In the genomic region with DNA sequence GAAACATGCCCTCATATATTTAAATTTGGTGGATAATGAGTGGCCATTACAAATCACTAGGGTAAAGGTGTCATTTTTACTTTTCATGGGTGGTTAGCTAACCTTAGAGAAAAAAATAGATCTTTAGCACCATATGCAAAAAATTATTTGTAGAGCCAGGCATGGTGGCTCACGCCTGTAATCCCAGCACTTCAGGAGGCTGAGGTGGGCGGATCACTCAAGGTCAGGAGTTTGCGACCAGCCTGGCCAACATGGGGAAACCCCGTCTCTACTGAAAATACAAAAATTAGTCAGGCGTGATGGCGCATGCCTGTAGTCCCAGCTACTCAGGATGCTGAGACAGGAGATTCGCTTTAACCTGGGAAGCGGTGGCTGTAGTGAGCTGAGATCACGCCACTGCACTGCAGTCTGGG, we compare ENCODE assay signal across 15 cellular contexts. TPM values are rescaled to one million over a fixed set of nuclear protein-coding genes. Genes with fewer than 3 reads are reported as not detected.
DNase-seq lines count a peak whose midpoint lies in the region; ATAC-seq and TF ChIP-seq lines count a peak whose summit lies in the region.
"Not testable (repeated sequence)": the region's sequence is repeated elsewhere in the genome, so short reads cannot be mapped to it uniquely, and the experiment has no call there.
"Had no signal": no experiment of that assay in that cellular context is flagged by ENCODE, and none has a peak within 500 bp of the region (broad histone marks: within the 10 kb centered on the region; RNA-seq: fewer than 3 reads in every experiment).

No MANE protein-coding gene starts in this region.

- H3K9me3 Mint-ChIP-seq in activated T-helper 1 cell treated with anti-CD3 and anti-CD28 coated beads, Interleukin-12 subunit alpha, Interleukin-12 subunit beta, Interleukin-2, Interleukin-4 antibody, amounts not matched to agents 30 ng/mL and 10 ng/mL and 1 ng/mL, durations not matched to agents 14 hours and 24 hours and 36 hours: peaks cover 12% of the 10 kb centered on the region
- not testable (repeated sequence) for H3K9me3 Mint-ChIP-seq in stimulated activated effector memory CD8-positive, alpha-beta T cell treated with anti-CD3 and anti-CD28 coated beads, Interleukin-12 subunit alpha, Interleukin-12 subunit beta, amount 100 ng/mL, for 72 hours

- not testable (repeated sequence) for H3K4me3 Mint-ChIP-seq in activated T-helper 1 cell treated with anti-CD3 and anti-CD28 coated beads, Interleukin-12 subunit alpha, Interleukin-12 subunit beta, Interleukin-2, Interleukin-4 antibody, amounts not matched to agents 30 ng/mL and 10 ng/mL and 1 ng/mL, durations not matched to agents 14 hours and 24 hours and 36 hours
- peak overlapping the region; percentile 52 for H3K4me3 Mint-ChIP-seq in stimulated activated effector memory CD8-positive, alpha-beta T cell treated with anti-CD3 and anti-CD28 coated beads, Interleukin-12 subunit alpha, Interleukin-12 subunit beta, amount 100 ng/mL, for 72 hours

- peak overlapping the region; percentile 34 for H3K27ac Mint-ChIP-seq in activated T-helper 1 cell treated with anti-CD3 and anti-CD28 coated beads, Interleukin-12 subunit alpha, Interleukin-12 subunit beta, Interleukin-2, Interleukin-4 antibody, amounts not matched to agents 30 ng/mL and 10 ng/mL and 1 ng/mL, durations not matched to agents 14 hours and 24 hours and 36 hours
- peak overlapping the region; percentile 52 for H3K27ac Mint-ChIP-seq in stimulated activated effector memory CD8-positive, alpha-beta T cell treated with anti-CD3 and anti-CD28 coated beads, Interleukin-12 subunit alpha, Interleukin-12 subunit beta, amount 100 ng/mL, for 72 hours

- not testable (repeated sequence) for H3K27me3 Mint-ChIP-seq in activated T-helper 1 cell treated with anti-CD3 and anti-CD28 coated beads, Interleukin-12 subunit alpha, Interleukin-12 subunit beta, Interleukin-2, Interleukin-4 antibody, amounts not matched to agents 30 ng/mL and 10 ng/mL and 1 ng/mL, durations not matched to agents 14 hours and 24 hours and 36 hours (ENCODE audit: insufficient read depth)

- ATAC-seq in GM19035 (IDR thresholded peaks at IDR 0.05; ENCODE audit: unreplicated experiment) (peak; percentile 71), GM21786 (IDR thresholded peaks at IDR 0.05; ENCODE audit: unreplicated experiment) (peak; percentile 66), HG03342 (IDR thresholded peaks at IDR 0.05; ENCODE audit: unreplicated experiment) (peak; percentile 52), left colon (peak; percentile 38)
- peak; percentile 94 for ATAC-seq in stimulated activated effector memory CD8-positive, alpha-beta T cell treated with anti-CD3 and anti-CD28 coated beads, Interleukin-12 subunit alpha, Interleukin-12 subunit beta, amount 100 ng/mL, for 72 hours

- TF ChIP-seq POLR2A in Peyer's patch (IDR thresholded peaks at IDR 0.05): not testable (repeated sequence)

- H3K27me3 ChIP-seq in Peyer's patch: not testable (repeated sequence)

- not testable (repeated sequence) for H3K4me1 ChIP-seq in Peyer's patch

- intact Hi-C loops in activated T-helper 1 cell treated with anti-CD3 and anti-CD28 coated beads, Interleukin-12 subunit alpha, Interleukin-12 subunit beta, Interleukin-2, Interleukin-4 antibody, amounts not matched to agents 30 ng/mL and 10 ng/mL and 1 ng/mL, durations not matched to agents 14 hours and 24 hours and 36 hours (cut with micrococcal nuclease): loop anchor here (2.0 kb wide), 1 partner anchor 19 kb away; the partner anchor contains the start of gene RNF169
- intact Hi-C loops in left colon (cut with DNase I, micrococcal nuclease): not testable (repeated sequence)

- H3K9me3 ChIP-seq in Peyer's patch: not testable (repeated sequence)

- H3K4me1 Mint-ChIP-seq in activated T-helper 1 cell treated with anti-CD3 and anti-CD28 coated beads, Interleukin-12 subunit alpha, Interleukin-12 subunit beta, Interleukin-2, Interleukin-4 antibody, amounts not matched to agents 30 ng/mL and 10 ng/mL and 1 ng/mL, durations not matched to agents 14 hours and 24 hours and 36 hours (ENCODE audit: low read depth): peaks cover 34% of the 10 kb centered on the region
- H3K4me1 Mint-ChIP-seq in stimulated activated effector memory CD8-positive, alpha-beta T cell treated with anti-CD3 and anti-CD28 coated beads, Interleukin-12 subunit alpha, Interleukin-12 subunit beta, amount 100 ng/mL, for 72 hours: peaks cover 49% of the 10 kb centered on the region

- not testable (repeated sequence) for H3K36me3 ChIP-seq in Peyer's patch

- H3K36me3 Mint-ChIP-seq in activated T-helper 1 cell treated with anti-CD3 and anti-CD28 coated beads, Interleukin-12 subunit alpha, Interleukin-12 subunit beta, Interleukin-2, Interleukin-4 antibody, amounts not matched to agents 30 ng/mL and 10 ng/mL and 1 ng/mL, durations not matched to agents 14 hours and 24 hours and 36 hours (ENCODE audit: low read depth): peaks cover 15% of the 10 kb centered on the region
- H3K36me3 Mint-ChIP-seq in stimulated activated effector memory CD8-positive, alpha-beta T cell treated with anti-CD3 and anti-CD28 coated beads, Interleukin-12 subunit alpha, Interleukin-12 subunit beta, amount 100 ng/mL, for 72 hours: not testable (repeated sequence)

- peak; percentile 49 for DNase-seq in GM12864 (ENCODE audit: low read depth)
- peak in 2 of 3 donors; percentile 46 to 51 for DNase-seq in Peyer's patch
- DNase-seq in activated T-helper 1 cell treated with anti-CD3 and anti-CD28 coated beads, Interleukin-12 subunit alpha, Interleukin-12 subunit beta, Interleukin-2, Interleukin-4 antibody, amounts not matched to agents 30 ng/mL and 10 ng/mL and 1 ng/mL, durations not matched to agents 14 hours and 24 hours and 36 hours (ENCODE audit: low spot score); left colon: not testable (repeated sequence)
- peak in 1 of 2 donors; percentile 74 for DNase-seq in stimulated activated effector memory CD8-positive, alpha-beta T cell treated with anti-CD3 and anti-CD28 coated beads, Interleukin-12 subunit alpha, Interleukin-12 subunit beta, amount 100 ng/mL, for 72 hours (ENCODE audit: low spot score in 2 of 2)

- not testable (repeated sequence) for H3K27ac ChIP-seq in Peyer's patch

- H3K4me3 ChIP-seq in GM12864 (ENCODE audit: low read depth, low read length); Peyer's patch: not testable (repeated sequence)

- TF ChIP-seq CTCF in GM12864 (IDR thresholded peaks at IDR 0.05; ENCODE audit: low read depth, low read length, missing control alignments); Peyer's patch (IDR thresholded peaks at IDR 0.05): not testable (repeated sequence)

RNA-seq across cellular contexts. Expression of gene RNF169, which starts 19.5 kb away (rescaled TPM):
- total RNA-seq in Peyer's patch: 10 to 100 TPM; 14.2 to 33.8 (median 19.2) TPM
- total RNA-seq in activated T-helper 1 cell treated with anti-CD3 and anti-CD28 coated beads, Interleukin-12 subunit alpha, Interleukin-12 subunit beta, Interleukin-2, Interleukin-4 antibody, amounts not matched to agents 30 ng/mL and 10 ng/mL and 1 ng/mL, durations not matched to agents 14 hours and 24 hours and 36 hours: 14.8 and 15.3 TPM in 2 replicates
- total RNA-seq in left colon: 10 to 100 TPM; 11.2 to 12.6 TPM

RNA-seq across cellular contexts. Expression of gene CHRDL2, which starts 37.0 kb away (rescaled TPM):
- not detected for total RNA-seq in Peyer's patch
- not detected in 2 replicates for total RNA-seq in activated T-helper 1 cell treated with anti-CD3 and anti-CD28 coated beads, Interleukin-12 subunit alpha, Interleukin-12 subunit beta, Interleukin-2, Interleukin-4 antibody, amounts not matched to agents 30 ng/mL and 10 ng/mL and 1 ng/mL, durations not matched to agents 14 hours and 24 hours and 36 hours
- total RNA-seq in left colon: 1 to 10 TPM in 1 of 2 donors, not detected in 1; 4.6 TPM
- total RNA-seq: activated CD4-positive, alpha-beta T cell treated with anti-CD3 and anti-CD28 coated beads, Interleukin-2, amount 10 ng/mL, durations not matched to agents 7 days and 5 days; activated T-cell treated with anti-CD3 and anti-CD28 coated beads, Interleukin-2, amount 50 U/mL, for 4 hours; Daoy; fibroblast of lung; HT-29; mammary epithelial cell; PC-9 had no signal

Comparison
In these comparisons a context has a peak if more than half of its experiments do, and no peak if none do; other contexts are left out.
1. ATAC-seq: peak in every context shown above with its lines; median percentile 94 in stimulated activated effector memory CD8-positive, alpha-beta T cell treated with anti-CD3 and anti-CD28 coated beads, Interleukin-12 subunit alpha, Interleukin-12 subunit beta, amount 100 ng/mL, for 72 hours; 71 in GM19035; 66 in GM21786; 52 in HG03342; 38 in left colon.